ENCODE assay signal across 1 cellular context in genomic region chr4:173450281-173450680, GRCh38.
TF ChIP-seq lines count a peak whose summit lies in the region.

No MANE protein-coding gene starts in this region.

TF ChIP-seq in IMR-90, 13 proteins besides CTCF, POLR2A, EP300 and RAD21 (continued from another document):
- TF ChIP-seq BHLHE40 (IDR thresholded peaks at IDR 0.05; ENCODE audit: low read depth, low read length) = no peak
- no peak for TF ChIP-seq RCOR1 (IDR thresholded peaks at IDR 0.05; ENCODE audit: insufficient replicate concordance, low read length)
- TF ChIP-seq SMC3 (IDR thresholded peaks at IDR 0.05; ENCODE audit: low read depth, low read length) = no peak
- no peak for TF ChIP-seq MAZ (IDR thresholded peaks at IDR 0.05; ENCODE audit: borderline replicate concordance, low read depth, low read length)
- no peak for TF ChIP-seq NFE2L2 (IDR thresholded peaks at IDR 0.05; ENCODE audit: low read depth, low read length)
- no peak for TF ChIP-seq FOS (IDR thresholded peaks at IDR 0.05; ENCODE audit: low read depth, low read length)
- TF ChIP-seq RFX5 (IDR thresholded peaks at IDR 0.05; ENCODE audit: low read depth, low read length) = no peak
- no peak for TF ChIP-seq CHD1 (IDR thresholded peaks at IDR 0.05; ENCODE audit: low read depth, low read length)
- TF ChIP-seq CEBPB (IDR thresholded peaks at IDR 0.05; ENCODE audit: low read depth, low read length) = no peak
- TF ChIP-seq ELK1 (IDR thresholded peaks at IDR 0.05; ENCODE audit: borderline replicate concordance, low read depth, low read length) = no peak
